Comparison of ENCODE assay signal across 1 cellular context in genomic region chr6:74431873-74432272, GRCh38.
TF ChIP-seq lines count a peak whose summit lies in the region.

No MANE protein-coding gene starts in this region.

TF ChIP-seq in IMR-90, 13 proteins besides CTCF, POLR2A, EP300 and RAD21 (continued from another document):
- TF ChIP-seq SMC3 (IDR thresholded peaks at IDR 0.05; ENCODE audit: low read depth, low read length) (no peak), MAZ (IDR thresholded peaks at IDR 0.05; ENCODE audit: borderline replicate concordance, low read depth, low read length) (no peak), MAFK (IDR thresholded peaks at IDR 0.05; ENCODE audit: low read depth, low read length) (no peak), USF2 (IDR thresholded peaks at IDR 0.05; ENCODE audit: low read depth, low read length) (no peak), BHLHE40 (IDR thresholded peaks at IDR 0.05; ENCODE audit: low read depth, low read length) (no peak), MXI1 (IDR thresholded peaks at IDR 0.05; ENCODE audit: borderline replicate concordance, low read depth, low read length) (no peak)
